In the genomic region with DNA sequence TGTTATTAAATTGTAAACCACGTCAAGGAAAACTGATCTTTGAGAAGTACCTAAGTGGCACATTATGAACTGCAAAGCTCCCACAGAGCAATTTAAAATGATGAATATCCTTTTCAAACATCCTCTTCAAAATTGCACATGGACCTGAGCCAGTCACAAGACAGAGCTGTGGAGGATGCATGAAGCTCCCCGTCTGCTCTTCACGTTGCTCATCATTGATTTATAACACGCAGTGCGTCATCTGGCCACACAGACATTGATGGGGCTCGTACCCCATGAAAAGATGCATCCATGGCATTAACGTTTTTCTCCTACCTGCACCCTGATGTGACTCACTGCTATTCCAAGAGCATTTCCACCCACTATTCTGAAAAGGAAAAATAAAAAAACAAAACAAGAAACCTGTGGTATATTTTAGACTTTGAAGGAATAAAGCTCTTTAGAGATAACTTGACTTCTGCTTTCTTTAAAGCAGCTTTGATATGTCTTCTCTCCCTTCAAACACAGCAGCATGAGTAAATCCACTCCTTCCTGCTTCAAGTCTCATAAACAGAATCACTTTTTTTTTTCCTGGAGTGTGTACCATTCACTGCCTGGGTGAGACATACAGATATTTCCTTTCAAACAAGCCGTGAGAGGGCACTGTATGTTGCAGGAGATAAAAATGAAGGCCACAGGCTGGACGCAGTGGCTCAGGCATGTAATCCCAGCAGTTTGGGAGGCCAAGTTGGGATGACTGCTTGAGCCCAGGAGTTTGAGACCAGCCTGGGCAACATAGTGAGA, we compare ENCODE assay signal across 26 cellular contexts. TPM values are rescaled to one million over a fixed set of nuclear protein-coding genes. Genes with fewer than 3 reads are reported as not detected.
DNase-seq lines count a peak whose midpoint lies in the region; ATAC-seq lines count a peak whose summit lies in the region.
"Had no signal": no experiment of that assay in that cellular context is flagged by ENCODE, and none has a peak within 500 bp of the region (broad histone marks: within the 10 kb centered on the region; RNA-seq: fewer than 3 reads in every experiment).

No MANE protein-coding gene starts in this region.

- DNase-seq in COR-L47 (lab: John Stamatoyannopoulos, UW) (peak; percentile 34), NCI-H1092 (lab: John Stamatoyannopoulos, UW) (peak; percentile 6), NCI-H345 treated with DMSO at 0.1 percent for 48 hours (lab: John Stamatoyannopoulos, UW; ENCODE audit: unreplicated experiment) (peak; percentile 14), mesendoderm (no peak), NCI-H446 treated with DMSO at 0.1 percent for 48 hours (lab: John Stamatoyannopoulos, UW) (no peak)
- DNase-seq: activated CD8-positive, alpha-beta T cell treated with anti-CD3 and anti-CD28 coated beads, Interleukin-2, amount 10 ng/mL, durations not matched to agents 7 days and 5 days; activated naive CD4-positive, alpha-beta T cell; activated T-cell treated with anti-CD3 and anti-CD28 coated beads for 4 hours; BE2C; H7; head of caudate nucleus; mammary epithelial cell; NCI-H1048; T-helper 9 cell had no signal

- peaks cover 11% of the 10 kb centered on the region for H3K9me3 Mint-ChIP-seq in activated T-helper 17 cell treated with anti-CD3 and anti-CD28 coated beads, Interleukin-2, amount 50 U/mL, for 72 hours
- H3K9me3 Mint-ChIP-seq: type B pancreatic cell had no signal

- H3K27ac ChIP-seq in mesendoderm (ENCODE audit: low read depth, low read length), result no peak overlapping the region
- H3K27ac ChIP-seq: A549, HL-60 had no signal

- no peaks in the 10 kb centered on the region for H3K27me3 ChIP-seq in mesendoderm (ENCODE audit: insufficient read depth, low read length, poor library complexity)

- H2BK120ac ChIP-seq in mesendoderm (ENCODE audit: low read depth, low read length), result no peak overlapping the region

- H3K36me3 ChIP-seq in mesendoderm (ENCODE audit: control insufficient read depth, insufficient read depth, low read length), result no peaks in the 10 kb centered on the region
- H3K36me3 ChIP-seq: BE2C had no signal

- H3K79me1 ChIP-seq in mesendoderm (ENCODE audit: low read length), result no peaks in the 10 kb centered on the region

- H3K9ac ChIP-seq in mesendoderm (ENCODE audit: low read length), result no peak overlapping the region

- no peak overlapping the region for H2BK15ac ChIP-seq in mesendoderm (replicated peaks; ENCODE audit: low read depth)

- H3K23ac ChIP-seq in mesendoderm (ENCODE audit: low read length), result no peak overlapping the region

- H3K4me1 ChIP-seq in mesendoderm (ENCODE audit: control insufficient read depth, low read depth, low read length), result no peaks in the 10 kb centered on the region
- H3K4me1 ChIP-seq: A549, BE2C had no signal

- no peak overlapping the region for H2AK5ac ChIP-seq in mesendoderm (ENCODE audit: low read length)

- no peaks in the 10 kb centered on the region for H3K4me1 Mint-ChIP-seq in activated T-helper 17 cell treated with anti-CD3 and anti-CD28 coated beads, Interleukin-2, amount 50 U/mL, for 72 hours
- H3K4me1 Mint-ChIP-seq: brain had no signal

- no CpG with 5 or more reads among the region's 9 CpGs for WGBS in mesendoderm (ENCODE audit: extremely low coverage, insufficient coverage, low lambda C conversion rate)

- no peak overlapping the region for H3K56ac ChIP-seq in mesendoderm (ENCODE audit: low read length)

- H3K27ac Mint-ChIP-seq in activated T-helper 17 cell treated with anti-CD3 and anti-CD28 coated beads, Interleukin-2, amount 50 U/mL, for 72 hours, result no peak overlapping the region
- H3K27ac Mint-ChIP-seq: activated CD8-positive, alpha-beta T cell treated with anti-CD3 and anti-CD28 coated beads, Interleukin-2, amount 10 ng/mL, durations not matched to agents 7 days and 5 days; brain; type B pancreatic cell had no signal

- ATAC-seq in activated T-helper 17 cell treated with anti-CD3 and anti-CD28 coated beads, Interleukin-2, amount 50 U/mL, for 72 hours (replicated peaks), result peak; percentile 19
- ATAC-seq in GM19397 (IDR thresholded peaks at IDR 0.05; ENCODE audit: unreplicated experiment) (no peak), HG03342 (IDR thresholded peaks at IDR 0.05; ENCODE audit: unreplicated experiment) (no peak)
- ATAC-seq: A549; activated CD8-positive, alpha-beta T cell treated with anti-CD3 and anti-CD28 coated beads, Interleukin-2, amount 10 ng/mL, durations not matched to agents 7 days and 5 days; GM12878; HepG2 had no signal

- H3K4me2 ChIP-seq in mesendoderm (ENCODE audit: low read length), result no peak overlapping the region
- H3K4me2 ChIP-seq: A549 had no signal

- no peak overlapping the region for H3K18ac ChIP-seq in mesendoderm (ENCODE audit: low read length)

- no peak overlapping the region for H4K5ac ChIP-seq in mesendoderm (ENCODE audit: low read length)

- H3K36me3 Mint-ChIP-seq in activated T-helper 17 cell treated with anti-CD3 and anti-CD28 coated beads, Interleukin-2, amount 50 U/mL, for 72 hours (ENCODE audit: low read depth), result no peaks in the 10 kb centered on the region
- H3K36me3 Mint-ChIP-seq: brain, type B pancreatic cell had no signal

- no peak overlapping the region for H3K4me3 ChIP-seq in mesendoderm (ENCODE audit: low read length)
- H3K4me3 ChIP-seq: A549, GM12878 had no signal

- no peak overlapping the region for H4K8ac ChIP-seq in mesendoderm (ENCODE audit: low read depth, low read length)

- H3K4ac ChIP-seq in mesendoderm (ENCODE audit: low read depth, low read length), result no peak overlapping the region

- H3K79me2 ChIP-seq in mesendoderm (ENCODE audit: control insufficient read depth, insufficient read depth, low read length), result no peaks in the 10 kb centered on the region

- peaks cover 13% of the 10 kb centered on the region for H3K27me3 Mint-ChIP-seq in activated T-helper 17 cell treated with anti-CD3 and anti-CD28 coated beads, Interleukin-2, amount 50 U/mL, for 72 hours

- no peak overlapping the region for H2BK5ac ChIP-seq in mesendoderm (ENCODE audit: low read length)

- H3K4me3 Mint-ChIP-seq in activated T-helper 17 cell treated with anti-CD3 and anti-CD28 coated beads, Interleukin-2, amount 50 U/mL, for 72 hours, result no peak overlapping the region
- H3K4me3 Mint-ChIP-seq: activated CD8-positive, alpha-beta T cell treated with anti-CD3 and anti-CD28 coated beads, Interleukin-2, amount 10 ng/mL, durations not matched to agents 7 days and 5 days; brain; type B pancreatic cell had no signal

RNA-seq across cellular contexts. Expression of a gene that starts 7.1 kb away (rescaled TPM):
- not detected for total RNA-seq in activated T-helper 17 cell treated with anti-CD3 and anti-CD28 coated beads, Interleukin-2, amount 50 U/mL, for 72 hours
- polyA plus RNA-seq in mesendoderm (2013, experiment 1 of 2), result 0.80 TPM
- 0.77 TPM for polyA plus RNA-seq in mesendoderm (2013, experiment 2 of 2)
- total RNA-seq: activated CD8-positive, alpha-beta T cell treated with anti-CD3 and anti-CD28 coated beads, Interleukin-2, amount 10 ng/mL, durations not matched to agents 7 days and 5 days; chondrocyte; Daoy; GM12878; HepG2; LHCN-M2; mammary epithelial cell had no signal
- polyA plus RNA-seq: A549, GM12878, HepG2, mammary epithelial cell had no signal

Comparison
In these comparisons a context has a peak if more than half of its experiments do, and no peak if none do; other contexts are left out.
1. DNase-seq: peak in COR-L47 (single experiment), NCI-H1092 (single experiment) and NCI-H345 treated with DMSO at 0.1 percent for 48 hours (single experiment); none in mesendoderm (single experiment) and NCI-H446 treated with DMSO at 0.1 percent for 48 hours (single experiment).